8 cellular contexts compared by ENCODE assay signal in the genomic region with DNA sequence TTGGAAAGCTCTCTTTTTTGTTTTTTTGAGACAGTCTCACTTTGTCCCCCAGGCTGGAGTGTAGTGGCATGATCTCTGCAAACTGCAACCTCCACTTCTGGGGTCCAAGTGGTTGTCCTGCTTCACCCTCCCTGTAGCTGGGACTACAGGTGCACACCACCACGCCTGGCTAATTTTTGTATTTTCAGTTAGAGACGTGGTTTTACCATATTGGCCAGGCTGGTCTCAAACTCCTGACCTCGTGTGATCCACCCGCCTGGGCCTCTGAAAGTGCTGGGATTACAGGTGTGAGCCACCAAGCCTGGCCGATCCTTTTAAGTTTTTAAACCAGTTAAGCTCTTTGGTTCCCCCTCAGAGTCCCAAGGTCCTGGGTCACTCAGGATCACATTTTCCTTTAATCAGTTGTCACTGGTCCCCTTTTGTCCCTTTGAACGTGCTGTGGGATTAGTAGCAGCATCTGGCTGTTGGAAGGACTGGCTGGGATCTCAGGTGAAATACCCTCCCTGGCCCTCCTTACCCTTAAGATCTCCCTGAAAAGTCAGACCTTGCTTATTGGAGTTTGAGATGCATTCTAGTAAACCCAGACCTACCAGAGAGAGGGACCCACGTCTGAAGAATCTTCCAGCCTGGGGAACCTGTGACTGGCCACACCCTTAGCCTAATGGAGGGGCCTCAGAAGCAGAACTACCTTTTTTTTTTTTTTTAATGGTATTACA. TPM values are rescaled to one million over a fixed set of nuclear protein-coding genes. Genes with fewer than 3 reads are reported as not detected.
DNase-seq lines count a peak whose midpoint lies in the region; ATAC-seq and TF ChIP-seq lines count a peak whose summit lies in the region.

No MANE protein-coding gene starts in this region.

- H3K36me3 Mint-ChIP-seq in CD14-positive monocyte = peaks cover 21 to 37% of the 10 kb centered on the region in 2 donors

- peaks cover 0 to 2% (median 2%) of the 10 kb centered on the region in 3 donors for H3K27me3 Mint-ChIP-seq in CD14-positive monocyte (ENCODE audit: low read depth in 3 of 3)

- peak overlapping the region in 1 of 2 donors; percentile 96 for H3K4me3 Mint-ChIP-seq in CD14-positive monocyte

- H3K4me3 ChIP-seq in RWPE2 (ENCODE audit: severe bottlenecking) (no peak overlapping the region), breast epithelium (peak overlapping the region; percentile 20 to 91 (median 72)), liver (ENCODE audit: low read depth in 1 of 3, low read length in 3 of 3) (no peak overlapping the region)

- no peaks in the 10 kb centered on the region for H3K27me3 ChIP-seq in RWPE2 (ENCODE audit: insufficient read depth, poor library complexity, severe bottlenecking)
- H3K27me3 ChIP-seq in breast epithelium = no peaks in the 10 kb centered on the region
- H3K27me3 ChIP-seq in liver (ENCODE audit: control insufficient read depth in 4 of 4, insufficient read depth in 4 of 4, low read length in 3 of 4) = no peaks in the 10 kb centered on the region

- peak; percentile 82 for DNase-seq in CD14-positive monocyte (ENCODE audit: low spot score)
- DNase-seq in RWPE2 (ENCODE audit: low spot score) = peak; percentile 84
- DNase-seq in breast epithelium (ENCODE audit: low spot score in 2 of 2) = peak in 1 of 2 donors; percentile 62
- DNase-seq in superior temporal gyrus (ENCODE audit: extremely low spot score) = peak; percentile 38
- no peak for DNase-seq in effector CD4-positive, alpha-beta T cell

- H3K36me3 ChIP-seq in RWPE2 (ENCODE audit: low read depth) (peaks cover 45% of the 10 kb centered on the region), breast epithelium (no peaks in the 10 kb centered on the region), liver (ENCODE audit: control insufficient read depth in 4 of 4, insufficient read depth in 3 of 4, low read depth in 1 of 4, low read length in 3 of 4) (peaks cover 8 to 42% (median 25%) of the 10 kb centered on the region in 4 donors)

- H3K27ac ChIP-seq in RWPE2 (ENCODE audit: poor library complexity, severe bottlenecking) (peak overlapping the region; percentile 99), breast epithelium (peak overlapping the region; percentile 84 to 98), liver (ENCODE audit: low read depth in 1 of 2, low read length in 2 of 2) (peak overlapping the region; percentile 94 to 100)

- no peaks in the 10 kb centered on the region for H3K4me1 ChIP-seq in RWPE2 (ENCODE audit: insufficient read depth, poor library complexity, severe bottlenecking)
- peaks cover 8 to 10% of the 10 kb centered on the region in 2 donors for H3K4me1 ChIP-seq in breast epithelium
- peaks cover 0 to 41% (median 21%) of the 10 kb centered on the region in 4 donors for H3K4me1 ChIP-seq in liver (ENCODE audit: control insufficient read depth in 4 of 4, insufficient read depth in 4 of 4, low read length in 3 of 4)

- TF ChIP-seq POLR2A in GM18951 (IDR thresholded peaks at IDR 0.05; ENCODE audit: extremely low read depth, insufficient read depth, insufficient read length) = peak; percentile 69
- TF ChIP-seq POLR2A in breast epithelium (IDR thresholded peaks at IDR 0.05) = peak; percentile 8

- peaks cover 0 to 8% (median 0%) of the 10 kb centered on the region in 7 donors for H3K9me3 Mint-ChIP-seq in CD14-positive monocyte

- in situ Hi-C loops in GM18951 (cut with MboI; ENCODE audit: low sequenced_read_pairs, unreplicated experiment) = loop anchor here (5.0 kb wide), 1 partner anchor 140 kb away; no protein-coding TSS in a partner anchor

- H3K27ac Mint-ChIP-seq in CD14-positive monocyte = peak overlapping the region in 5 of 7 donors; percentile 95 to 99 (median 98)

- no peaks in the 10 kb centered on the region for H3K9me3 ChIP-seq in RWPE2 (ENCODE audit: severe bottlenecking)
- H3K9me3 ChIP-seq in breast epithelium = no peaks in the 10 kb centered on the region
- H3K9me3 ChIP-seq in liver (ENCODE audit: control insufficient read depth in 4 of 4, low read length in 3 of 4) = no peaks in the 10 kb centered on the region

- TF ChIP-seq CTCF in CD14-positive monocyte (IDR thresholded peaks at IDR 0.05) = no peak
- TF ChIP-seq CTCF in RWPE2 (IDR thresholded peaks at IDR 0.05; ENCODE audit: poor library complexity, severe bottlenecking) = no peak
- TF ChIP-seq CTCF in breast epithelium (IDR thresholded peaks at IDR 0.05) = no peak
- TF ChIP-seq CTCF in liver (IDR thresholded peaks at IDR 0.05; ENCODE audit: low read depth, low read length, missing input control) = no peak

- peak overlapping the region; percentile 48 to 100 for H3K9ac ChIP-seq in liver (ENCODE audit: low read depth in 1 of 2, low read length in 2 of 2)

- TF ChIP-seq RAD21 in liver (IDR thresholded peaks at IDR 0.05) = no peak

- intact Hi-C loops in CD14-positive monocyte (cut with micrococcal nuclease) (loop anchor here in 1 of 2 donors (5.0 kb wide), 2 partner anchors 35 to 125 kb away; a partner anchor contains a TSS), breast epithelium (cut with DNase I; ENCODE audit: low total_unique reads) (no loop called here)

- H3K4me1 Mint-ChIP-seq in CD14-positive monocyte = peaks cover 57% of the 10 kb centered on the region

- 27% methylated on average over 7 of the region's 7 CpGs for WGBS in liver

- ATAC-seq in HG03175 (IDR thresholded peaks at IDR 0.05; ENCODE audit: unreplicated experiment) = peak; percentile 34
- peak; percentile 63 for ATAC-seq in RWPE2 (ENCODE audit: low read depth)

TF ChIP-seq in liver, 16 proteins besides CTCF, POLR2A, EP300 and RAD21:
- TF ChIP-seq RXRA (IDR thresholded peaks at IDR 0.05) (no peak), HNF4A (conservative IDR thresholded peaks at IDR 0.05) (peak in 1 of 2 donors; percentile 8)

RNA-seq across cellular contexts. Expression of a gene that starts 8.1 kb away (rescaled TPM):
- polyA plus RNA-seq in CD14-positive monocyte (100 to 1,000 TPM; 263 to 554 TPM), liver (1,000 to 10,000 TPM in 1 of 2 donors, 10 to 100 TPM in 1; 11.9 to 3,868 TPM)
- total RNA-seq in breast epithelium (over 10,000 TPM; 14,217 to 22,312 (median 18,959) TPM), liver (1,000 to 10,000 TPM; 3,688 to 8,306 TPM)

RNA-seq across cellular contexts. Expression of a gene that starts 18.0 kb away (rescaled TPM):
- polyA plus RNA-seq in CD14-positive monocyte (10 to 100 TPM; 18.6 to 29.7 TPM), liver (10 to 100 TPM; 45.6 to 62.0 TPM)
- total RNA-seq in breast epithelium (10 to 100 TPM; 74.1 to 83.4 (median 83.2) TPM), liver (10 to 100 TPM; 33.7 to 59.5 TPM)

RNA-seq across cellular contexts. Expression of a gene that starts 51.2 kb away (rescaled TPM):
- 1 to 10 TPM; 3.4 to 4.6 TPM for polyA plus RNA-seq in CD14-positive monocyte
- 10 to 100 TPM; 63.0 to 98.9 (median 95.7) TPM for total RNA-seq in breast epithelium
- 10 to 100 TPM; 16.0 to 17.9 TPM for total RNA-seq in liver
- polyA plus RNA-seq in liver = 10 to 100 TPM in 1 of 2 donors, 1 to 10 TPM in 1; 8.8 to 46.2 TPM

Comparison
In these comparisons a context has a peak if more than half of its experiments do, and no peak if none do; other contexts are left out.
1. H3K4me3 ChIP-seq: peak in breast epithelium (3 of 3); none in RWPE2 (single experiment) and liver (0 of 3).
2. Peak in every context shown above with its lines, with median percentiles within 50 percentile points of each other: H3K27ac ChIP-seq.